11 cellular contexts compared by ENCODE assay signal in the genomic region with DNA sequence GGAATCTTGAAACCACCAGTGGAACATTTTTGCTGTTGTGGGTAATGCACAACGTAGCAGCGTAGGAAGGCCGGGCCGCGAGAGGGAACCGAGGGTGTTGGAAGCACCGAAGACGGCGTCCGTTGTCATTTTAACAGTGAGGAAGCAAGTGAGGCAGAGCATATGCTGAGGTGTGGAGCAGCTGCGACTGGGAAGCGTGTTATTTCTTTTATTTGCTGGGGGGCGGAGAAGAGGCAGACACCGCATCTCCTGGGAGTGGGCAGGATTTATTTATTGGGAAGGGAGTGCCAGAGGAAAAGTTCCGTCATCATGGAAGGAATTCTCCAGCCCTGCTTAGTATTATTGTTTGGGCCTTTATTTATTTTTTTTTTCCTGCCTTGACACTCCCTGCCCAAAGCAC.
DNase-seq lines count a peak whose midpoint lies in the region; ATAC-seq and TF ChIP-seq lines count a peak whose summit lies in the region.
"Had no signal": no experiment of that assay in that cellular context is flagged by ENCODE, and none has a peak within 500 bp of the region (broad histone marks: within the 10 kb centered on the region; RNA-seq: fewer than 3 reads in every experiment).

No MANE protein-coding gene starts in this region.

- no peak overlapping the region for H3K4me3 Mint-ChIP-seq in neural crest cell
- H3K4me3 Mint-ChIP-seq: WTC11 had no signal

- ATAC-seq in GM19452 (IDR thresholded peaks at IDR 0.05; ENCODE audit: unreplicated experiment), result no peak
- ATAC-seq: WTC11 had no signal

- TF ChIP-seq CTCF in fibroblast of mammary gland (conservative IDR thresholded peaks at IDR 0.05; ENCODE audit: control insufficient read depth, insufficient read depth, low read depth, low read length) (no peak), neural crest cell (conservative IDR thresholded peaks at IDR 0.05) (no peak), tibial artery (IDR thresholded peaks at IDR 0.05) (no peak), Peyer's patch (IDR thresholded peaks at IDR 0.05) (no peak)

- no peaks in the 10 kb centered on the region for H3K27me3 ChIP-seq in tibial artery
- no peaks in the 10 kb centered on the region for H3K27me3 ChIP-seq in Peyer's patch

- H3K4me1 ChIP-seq in tibial artery (peaks cover 0 to 63% (median 50%) of the 10 kb centered on the region in 4 donors), Peyer's patch (peaks cover 0 to 30% (median 0%) of the 10 kb centered on the region in 4 donors)

- no peaks in the 10 kb centered on the region for H3K27me3 Mint-ChIP-seq in neural crest cell (ENCODE audit: low read depth)

- no peaks in the 10 kb centered on the region for H3K9me3 Mint-ChIP-seq in neural crest cell

- H3K4me1 Mint-ChIP-seq in neural crest cell, result peaks cover 70% of the 10 kb centered on the region

- H3K9me3 ChIP-seq in tibial artery (no peaks in the 10 kb centered on the region), Peyer's patch (no peaks in the 10 kb centered on the region)

- H3K27ac Mint-ChIP-seq in neural crest cell (ENCODE audit: unreplicated experiment), result peak overlapping the region; percentile 70

- intact Hi-C loops in tibial artery (cut with DNase I; ENCODE audit: low total_unique reads), result no loop called here

- H3K27ac ChIP-seq in tibial artery (peak overlapping the region; percentile 86 to 88), Peyer's patch (peak overlapping the region in 2 of 4 donors; percentile 59 to 88)

- no peaks in the 10 kb centered on the region for H3K36me3 Mint-ChIP-seq in neural crest cell (ENCODE audit: low read depth)
- H3K36me3 Mint-ChIP-seq: WTC11 had no signal

- DNase-seq in NCI-H345 treated with DMSO at 0.1 percent for 48 hours (lab: John Stamatoyannopoulos, UW; ENCODE audit: unreplicated experiment) (peak; percentile 56), fibroblast of mammary gland (ENCODE audit: low read depth) (peak; percentile 23), neural crest cell (ENCODE audit: low read depth, low spot score) (no peak), tibial artery (peak in 1 of 2 donors; percentile 48), Peyer's patch (no peak), SKM-1 (lab: John Stamatoyannopoulos, UW; ENCODE audit: unreplicated experiment) (no peak)
- DNase-seq in stimulated activated CD4-positive, alpha-beta T cell treated with anti-CD3 and anti-CD28 coated beads, Interleukin-15, amount 100 ng/mL, for 24 hours, result no peak
- DNase-seq: stimulated activated CD4-positive, alpha-beta T cell treated with anti-CD3 and anti-CD28 coated beads, Interleukin-12 subunit alpha, Interleukin-12 subunit beta, amount 100 ng/mL, for 4 hours; stimulated activated CD8-positive, alpha-beta memory T cell treated with anti-CD3 and anti-CD28 coated beads, Interleukin-4, amount 100 ng/mL, for 48 hours had no signal

- H3K4me3 ChIP-seq in fibroblast of mammary gland (ENCODE audit: control insufficient read depth, low read depth, low read length) (no peak overlapping the region), tibial artery (peak overlapping the region; percentile 28 to 35), Peyer's patch (no peak overlapping the region)

- H3K36me3 ChIP-seq in tibial artery (no peaks in the 10 kb centered on the region), Peyer's patch (no peaks in the 10 kb centered on the region)

- no peak for TF ChIP-seq POLR2A in Peyer's patch (IDR thresholded peaks at IDR 0.05)

Comparison
In these comparisons a context has a peak if more than half of its experiments do, and no peak if none do; other contexts are left out.
1. DNase-seq: peak in NCI-H345 treated with DMSO at 0.1 percent for 48 hours (single experiment) and fibroblast of mammary gland (single experiment); none in neural crest cell (single experiment), Peyer's patch (0 of 3), stimulated activated CD4-positive, alpha-beta T cell treated with anti-CD3 and anti-CD28 coated beads, Interleukin-15, amount 100 ng/mL, for 24 hours (single experiment) and SKM-1 (single experiment).
2. H3K4me3 ChIP-seq: peak in tibial artery (2 of 2); none in fibroblast of mammary gland (single experiment) and Peyer's patch (0 of 4).